ENCODE assay signal across 8 cellular contexts in genomic region chr1:236608930-236609726, GRCh38. TPM values are rescaled to one million over a fixed set of nuclear protein-coding genes. Genes with fewer than 3 reads are reported as not detected.
A peak's percentile ranks its signal among the peaks of the same experiment; 100 is the strongest.
DNase-seq lines count a peak whose midpoint lies in the region; ATAC-seq and TF ChIP-seq lines count a peak whose summit lies in the region.

No MANE protein-coding gene starts in this region.

- DNase-seq in ELR (ENCODE audit: low read depth): peak; percentile 74
- peak; percentile 68 for DNase-seq in NCI-H1694 treated with DMSO at 0.1 percent for 48 hours (lab: John Stamatoyannopoulos, UW)
- peak; percentile 62 for DNase-seq in amniotic epithelial cell (ENCODE audit: low read depth)
- DNase-seq in hepatocyte (ENCODE audit: low spot score): peak; percentile 70
- DNase-seq in stomach: peak; percentile 42

- H3K9me3 ChIP-seq in hepatocyte (ENCODE audit: low read depth) (no peaks in the 10 kb centered on the region), stomach (no peaks in the 10 kb centered on the region)

- peak; percentile 90 for TF ChIP-seq CTCF in 22Rv1 (IDR thresholded peaks at IDR 0.05)
- TF ChIP-seq CTCF in hepatocyte (IDR thresholded peaks at IDR 0.05; ENCODE audit: poor library complexity): peak; percentile 64
- peak in 4 of 7 experiments; percentile 26 to 47 (median 38) for TF ChIP-seq CTCF in stomach (IDR thresholded peaks at IDR 0.05)

- intact Hi-C loops in stomach (cut with DNase I; ENCODE audit: low total_unique reads): no loop called here

- H3K36me3 ChIP-seq in hepatocyte (replicated peaks; ENCODE audit: insufficient read depth, low read depth) (no peaks in the 10 kb centered on the region), stomach (no peaks in the 10 kb centered on the region)

- H2AFZ ChIP-seq in hepatocyte: no peak overlapping the region

- H3K9me2 ChIP-seq in hepatocyte (replicated peaks; ENCODE audit: insufficient read depth): no peaks in the 10 kb centered on the region

- 18% methylated on average over 5 of the region's 5 CpGs for WGBS in hepatocyte (ENCODE audit: low lambda C conversion rate, missing lambda C conversion rate)
- 7 to 21% (median 19%) methylated on average over 5 of the region's 5 CpGs for WGBS in stomach, 5 donors

- TF ChIP-seq POLR2A in stomach (IDR thresholded peaks at IDR 0.05): no peak

- no peak overlapping the region for H3K27ac ChIP-seq in 22Rv1
- H3K27ac ChIP-seq in hepatocyte: no peak overlapping the region
- no peak overlapping the region for H3K27ac ChIP-seq in stomach

- H3K27me3 ChIP-seq in hepatocyte (no peaks in the 10 kb centered on the region), stomach (peaks cover 0 to 25% (median 0%) of the 10 kb centered on the region in 3 donors)

- H3K4me3 ChIP-seq in hepatocyte (no peak overlapping the region), stomach (no peak overlapping the region)

- H3K4me1 ChIP-seq in hepatocyte (ENCODE audit: insufficient read depth) (no peaks in the 10 kb centered on the region), stomach (peaks cover 0 to 5% (median 3%) of the 10 kb centered on the region in 4 donors)

- TF ChIP-seq EP300 in stomach (IDR thresholded peaks at IDR 0.05): no peak

- H4K20me1 ChIP-seq in hepatocyte (ENCODE audit: insufficient read depth, poor library complexity, severe bottlenecking): no peaks in the 10 kb centered on the region

- no peaks in the 10 kb centered on the region for H3K79me2 ChIP-seq in hepatocyte

- no peak overlapping the region for H3K4me2 ChIP-seq in hepatocyte

- ATAC-seq in GM21526 (IDR thresholded peaks at IDR 0.05; ENCODE audit: low FRiP score, unreplicated experiment) (no peak), HG02623 (IDR thresholded peaks at IDR 0.05; ENCODE audit: unreplicated experiment) (no peak)

RNA-seq across cellular contexts. Expression of gene HEATR1, which starts 4.8 kb away (rescaled TPM):
- total RNA-seq in hepatocyte (25.2 and 27.8 TPM in 2 replicates), stomach (10 to 100 TPM; 10.1 to 51.8 (median 25.6) TPM)
- polyA plus RNA-seq in hepatocyte (7.7 and 8.5 TPM in 2 replicates), stomach (1 to 10 TPM; 2.4 to 3.8 (median 3.1) TPM)

Comparison
In these comparisons a context has a peak if more than half of its experiments do, and no peak if none do; other contexts are left out.
1. CTCF ChIP-seq: peak in every context shown above with its lines; median percentile 90 in 22Rv1; 64 in hepatocyte; 38 in stomach.